15 cellular contexts compared by ENCODE assay signal in the genomic region with DNA sequence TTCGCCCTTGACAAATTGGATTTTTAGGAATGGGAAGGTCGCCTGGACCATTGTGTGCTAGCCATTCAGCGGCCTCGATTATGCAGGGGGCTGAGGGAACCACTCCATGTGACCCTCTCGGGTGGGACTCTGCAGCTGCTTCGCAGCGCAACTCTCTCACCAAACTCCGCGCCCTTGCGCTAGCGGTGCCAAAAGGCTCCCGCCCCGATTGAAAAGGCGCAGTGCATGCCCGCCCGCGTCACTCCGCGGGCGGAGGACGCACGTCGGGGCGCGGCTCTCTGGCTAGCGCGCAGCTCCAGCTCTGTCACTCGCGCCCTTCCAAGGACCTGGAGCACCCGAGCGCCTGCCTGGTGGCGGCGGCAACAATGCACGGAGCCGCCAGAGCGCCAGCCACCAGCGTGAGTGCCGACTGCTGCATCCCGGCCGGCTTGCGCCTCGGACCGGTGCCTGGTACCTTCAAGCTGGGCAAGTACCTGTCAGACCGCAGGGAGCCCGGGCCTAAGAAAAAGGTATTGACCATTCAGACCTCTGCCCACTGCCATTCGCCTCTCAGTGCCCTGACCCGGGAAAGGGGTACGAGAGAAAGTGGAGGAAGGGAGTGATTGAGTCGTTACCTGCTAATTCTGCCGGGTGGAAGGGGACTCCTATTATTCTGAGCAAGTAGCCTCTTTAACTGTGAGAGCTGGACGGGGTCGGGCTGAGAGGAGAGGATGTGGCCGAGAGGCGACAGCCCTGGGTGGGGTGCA. TPM values are rescaled to one million over a fixed set of nuclear protein-coding genes. Genes with fewer than 3 reads are reported as not detected.
DNase-seq lines count a peak whose midpoint lies in the region; ATAC-seq and TF ChIP-seq lines count a peak whose summit lies in the region.
"Had no signal": no experiment of that assay in that cellular context is flagged by ENCODE, and none has a peak within 500 bp of the region (broad histone marks: within the 10 kb centered on the region; RNA-seq: fewer than 3 reads in every experiment).

A gene (plus strand): TSS at position 164 of the 746 bp plus-strand sequence. CDS start 202 bp downstream, at position 366.

- H3K27me3 Mint-ChIP-seq in CD4-positive, alpha-beta T cell: peaks cover 97% of the 10 kb centered on the region
- peaks cover 100% of the 10 kb centered on the region for H3K27me3 Mint-ChIP-seq in WTC11 (ENCODE audit: low read depth)

- POLR2A ChIA-PET in CD4-positive, alpha-beta T cell (lab: Charles Lee): interaction anchor here (1.9 kb wide), 1 partner anchor 14 kb away, joined by 6 read pairs; no protein-coding TSS in a partner anchor
- POLR2A ChIA-PET in WTC11 (lab: Charles Lee): interaction anchor here (1.8 kb wide), 1 partner anchor 38 kb away, joined by 5 read pairs; a partner anchor contains a TSS

- no peaks in the 10 kb centered on the region for H3K36me3 Mint-ChIP-seq in CD4-positive, alpha-beta T cell (ENCODE audit: low read depth)
- no peaks in the 10 kb centered on the region for H3K36me3 Mint-ChIP-seq in WTC11
- H3K36me3 Mint-ChIP-seq: mesothelial cell of epicardium had no signal

- no peak for TF ChIP-seq CTCF in CD4-positive, alpha-beta T cell (IDR thresholded peaks at IDR 0.05)
- no peak for TF ChIP-seq CTCF in WTC11 (IDR thresholded peaks at IDR 0.05)

- no peak within 1 kb of the TSS for H3K27ac ChIP-seq in CD4-positive, alpha-beta T cell (ENCODE audit: low read depth, low read length)
- H3K27ac ChIP-seq: cardiac muscle cell had no signal

- H3K9me3 ChIP-seq in CD4-positive, alpha-beta T cell (ENCODE audit: control insufficient read depth, low read length): peaks cover 13% of the 10 kb centered on the region

- DNase-seq in NCI-H82 (lab: John Stamatoyannopoulos, UW) (peak; percentile 12), NCI-H82 treated with DMSO at 0.1 percent for 48 hours (lab: John Stamatoyannopoulos, UW; ENCODE audit: unreplicated experiment) (no peak), WTC11 (ENCODE audit: low spot score) (peak; percentile 48), left colon (no peak), amniotic stem cell (lab: John Stamatoyannopoulos, UW) (no peak), Ammon's horn (ENCODE audit: low spot score) (no peak)
- no peak for DNase-seq in CD4-positive, alpha-beta T cell
- no peak for DNase-seq in NK-92 treated with Interleukin-12 subunit alpha and Interleukin-12 subunit beta, amount 100 ng/mL, for 24 hours (lab: John Stamatoyannopoulos, UW)
- DNase-seq: activated CD4-positive, alpha-beta T cell treated with anti-CD3 and anti-CD28 coated beads, Interleukin-2, amount 50 U/mL, for 48 hours; NCI-H1048; NCI-H446 had no signal

- H3K9me3 Mint-ChIP-seq in CD4-positive, alpha-beta T cell: peaks cover 5% of the 10 kb centered on the region
- no peaks in the 10 kb centered on the region for H3K9me3 Mint-ChIP-seq in WTC11
- H3K9me3 Mint-ChIP-seq: mesothelial cell of epicardium had no signal

- peaks cover 99% of the 10 kb centered on the region for H3K27me3 ChIP-seq in CD4-positive, alpha-beta T cell (ENCODE audit: control insufficient read depth, insufficient read depth, low read length)

- intact Hi-C loops in CD4-positive, alpha-beta T cell (cut with DNase I, micrococcal nuclease): no loop called here
- intact Hi-C loops in left colon (cut with DNase I, micrococcal nuclease): no loop called here

- H3K27ac Mint-ChIP-seq in CD4-positive, alpha-beta T cell: no peak within 1 kb of the TSS
- no peak within 1 kb of the TSS for H3K27ac Mint-ChIP-seq in WTC11
- H3K27ac Mint-ChIP-seq: mesothelial cell of epicardium had no signal

- ATAC-seq in CD4-positive, alpha-beta T cell (ENCODE audit: poor library complexity): peak; percentile 20
- peak; percentile 6 for ATAC-seq in WTC11
- ATAC-seq in left colon: peak; percentile 63

- H3K4me3 Mint-ChIP-seq in CD4-positive, alpha-beta T cell: peak within 1 kb of the TSS; percentile 20
- peak within 1 kb of the TSS; percentile 30 for H3K4me3 Mint-ChIP-seq in WTC11
- H3K4me3 Mint-ChIP-seq: mesothelial cell of epicardium had no signal

- H3K4me1 Mint-ChIP-seq in CD4-positive, alpha-beta T cell (ENCODE audit: low read depth): peaks cover 65% of the 10 kb centered on the region
- H3K4me1 Mint-ChIP-seq in WTC11: peaks cover 78% of the 10 kb centered on the region

- CTCF ChIA-PET in CD4-positive, alpha-beta T cell (lab: Charles Lee): no interaction called here
- CTCF ChIA-PET in WTC11 (lab: Charles Lee): interaction anchor here (2.6 kb wide), 1 partner anchor 18 kb away, joined by 12 read pairs; no protein-coding TSS in a partner anchor

TF ChIP-seq in WTC11, 78 proteins besides CTCF, POLR2A, EP300 and RAD21:
- TF ChIP-seq GABPB1 (CRISPR knock-in tag; IDR thresholded peaks at IDR 0.05) (no peak), FOXJ3 (CRISPR knock-in tag; IDR thresholded peaks at IDR 0.05; ENCODE audit: borderline replicate concordance) (no peak), TEAD1 (CRISPR knock-in tag; IDR thresholded peaks at IDR 0.05) (no peak), NR3C1 (CRISPR knock-in tag; conservative IDR thresholded peaks at IDR 0.05; ENCODE audit: low read depth) (no peak), JUN (CRISPR knock-in tag; IDR thresholded peaks at IDR 0.05) (no peak)
- TF ChIP-seq, protein P1, sequence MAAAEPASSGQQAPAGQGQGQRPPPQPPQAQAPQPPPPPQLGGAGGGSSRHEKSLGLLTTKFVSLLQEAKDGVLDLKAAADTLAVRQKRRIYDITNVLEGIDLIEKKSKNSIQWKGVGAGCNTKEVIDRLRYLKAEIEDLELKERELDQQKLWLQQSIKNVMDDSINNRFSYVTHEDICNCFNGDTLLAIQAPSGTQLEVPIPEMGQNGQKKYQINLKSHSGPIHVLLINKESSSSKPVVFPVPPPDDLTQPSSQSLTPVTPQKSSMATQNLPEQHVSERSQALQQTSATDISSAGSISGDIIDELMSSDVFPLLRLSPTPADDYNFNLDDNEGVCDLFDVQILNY (CRISPR knock-in tag; IDR thresholded peaks at IDR 0.05): no peak
- TF ChIP-seq, protein P2, sequence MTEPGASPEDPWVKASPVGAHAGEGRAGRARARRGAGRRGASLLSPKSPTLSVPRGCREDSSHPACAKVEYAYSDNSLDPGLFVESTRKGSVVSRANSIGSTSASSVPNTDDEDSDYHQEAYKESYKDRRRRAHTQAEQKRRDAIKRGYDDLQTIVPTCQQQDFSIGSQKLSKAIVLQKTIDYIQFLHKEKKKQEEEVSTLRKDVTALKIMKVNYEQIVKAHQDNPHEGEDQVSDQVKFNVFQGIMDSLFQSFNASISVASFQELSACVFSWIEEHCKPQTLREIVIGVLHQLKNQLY (CRISPR knock-in tag; IDR thresholded peaks at IDR 0.05): no peak
TF ChIP-seq in WTC11: peak in this region for 0.

RNA-seq across cellular contexts. Expression of the gene that starts here (rescaled TPM):
- total RNA-seq in CD4-positive, alpha-beta T cell: not detected
- total RNA-seq in WTC11 (2021) (0.09 to 0.14 TPM (median 0.11 TPM) in 3 replicates), left colon (not detected)
- total RNA-seq: cardiac muscle cell, frontal cortex, mesothelial cell of epicardium, smooth muscle cell had no signal

Comparison
In these comparisons a context has a peak if more than half of its experiments do, and no peak if none do; other contexts are left out.
1. Peak in ATAC-seq in CD4-positive, alpha-beta T cell; RNA of the gene not detected or under 1 TPM.
2. Peak in DNase-seq and ATAC-seq in WTC11; RNA of the gene not detected or under 1 TPM.
3. Peak in ATAC-seq in left colon; RNA of the gene not detected or under 1 TPM.
4. ATAC-seq: peak in every context shown above with its lines; median percentile 63 in left colon; 20 in CD4-positive, alpha-beta T cell; 6 in WTC11.